15 cellular contexts compared by ENCODE assay signal in genomic region chr18:50870138-50870845, GRCh38. TPM values are rescaled to one million over a fixed set of nuclear protein-coding genes. Genes with fewer than 3 reads are reported as not detected.
A peak's percentile ranks its signal among the peaks of the same experiment; 100 is the strongest.
DNase-seq lines count a peak whose midpoint lies in the region; ATAC-seq, FAIRE-seq and TF ChIP-seq lines count a peak whose summit lies in the region.
"Had no signal": no experiment of that assay in that cellular context is flagged by ENCODE, and none has a peak within 500 bp of the region (broad histone marks: within the 10 kb centered on the region; RNA-seq: fewer than 3 reads in every experiment).

No MANE protein-coding gene starts in this region.

- no peak overlapping the region for H3K18ac ChIP-seq in trophoblast cell (ENCODE audit: low read length)
- no peak overlapping the region for H3K18ac ChIP-seq in H9 (ENCODE audit: insufficient read length, low read depth, low read length)

- H2AFZ ChIP-seq in PC-9 (no peak overlapping the region), endothelial cell of umbilical vein (ENCODE audit: low read depth, low read length) (no peak overlapping the region), trophoblast cell (ENCODE audit: insufficient read depth, low read length, poor library complexity) (no peak overlapping the region), H9 (ENCODE audit: low read length) (no peak overlapping the region)

- DNase-seq in ELR (ENCODE audit: low read depth) (peak; percentile 87), PC-9 (peak; percentile 55 to 96), endothelial cell of umbilical vein (ENCODE audit: low read depth, low spot score) (peak; percentile 20), trophoblast cell (peak; percentile 53 to 66), H9 (no peak)
- DNase-seq in stimulated activated CD4-positive, alpha-beta T cell treated with anti-CD3 and anti-CD28 coated beads, Interleukin-2, amount 100 ng/mL, for 24 hours = no peak
- DNase-seq: activated CD4-positive, CD25-positive, alpha-beta regulatory T cell; DMS153; stimulated activated CD4-positive, alpha-beta T cell treated with anti-CD3 and anti-CD28 coated beads, Interleukin-1b, Interleukin-23, amount 100 ng/mL, for 48 hours; substantia nigra had no signal

- no peaks in the 10 kb centered on the region for H3K27me3 Mint-ChIP-seq in H9 (ENCODE audit: low read depth)
- H3K27me3 Mint-ChIP-seq: dendritic cell treated with granulocyte-macrophage colony-stimulating factor and Interleukin-4, amounts not matched to agents 40 ng/mL and 50 ng/mL, for 4 days had no signal

- no peak overlapping the region for H4K12ac ChIP-seq in trophoblast cell (ENCODE audit: low read depth, low read length)

- H3K27ac ChIP-seq in PC-9 (peak overlapping the region; percentile 83), endothelial cell of umbilical vein (ENCODE audit: insufficient read depth, low read depth, low read length) (no peak overlapping the region), trophoblast cell (ENCODE audit: low read depth, low read length) (no peak overlapping the region), H9 (ENCODE audit: insufficient read length, low read depth, low read length) (no peak overlapping the region)

- peaks cover 35% of the 10 kb centered on the region for H3K4me1 ChIP-seq in PC-9 (replicated peaks; ENCODE audit: insufficient read depth)
- H3K4me1 ChIP-seq in endothelial cell of umbilical vein (ENCODE audit: control insufficient read depth, extremely low read depth, insufficient read depth, low read length) = peaks cover 3% of the 10 kb centered on the region
- H3K4me1 ChIP-seq in trophoblast cell (ENCODE audit: control insufficient read depth in 1 of 2, insufficient read depth in 2 of 2, low read length in 2 of 2) = no peaks in the 10 kb centered on the region
- no peaks in the 10 kb centered on the region for H3K4me1 ChIP-seq in H9 (ENCODE audit: insufficient read depth, low read length)

- no peak overlapping the region for H3K56ac ChIP-seq in H9 (ENCODE audit: insufficient read length, low read depth, low read length)

- ATAC-seq in HG02763 (IDR thresholded peaks at IDR 0.05; ENCODE audit: unreplicated experiment) = no peak
- ATAC-seq in HG03139 (IDR thresholded peaks at IDR 0.05; ENCODE audit: unreplicated experiment) = no peak

- H4K5ac ChIP-seq in H9 (ENCODE audit: insufficient read length, low read depth, low read length) = no peak overlapping the region

- BruUV-seq in PC-9 (replicated peaks; lab: Mats Ljungman, UMichigan) = no TSS peak
- BruUV-seq in endothelial cell of umbilical vein (replicated peaks; lab: Mats Ljungman, UMichigan) = no TSS peak

- no peaks in the 10 kb centered on the region for H3K9me1 ChIP-seq in endothelial cell of umbilical vein (replicated peaks; ENCODE audit: control insufficient read depth, extremely low read depth, insufficient read depth, low read length)

- no peaks in the 10 kb centered on the region for H3K9me2 ChIP-seq in PC-9 (ENCODE audit: insufficient read depth)

- H3F3A ChIP-seq in PC-9 (ENCODE audit: insufficient read depth, low read depth) = peaks cover 23% of the 10 kb centered on the region

- no peak overlapping the region for H3K4me3 ChIP-seq in PC-9
- H3K4me3 ChIP-seq in endothelial cell of umbilical vein (replicated peaks in 1 of 3; ENCODE audit: insufficient read depth in 1 of 3, low read depth in 1 of 3, low read length in 3 of 3) = no peak overlapping the region
- no peak overlapping the region for H3K4me3 ChIP-seq in trophoblast cell (ENCODE audit: low read depth, low read length)

- FAIRE-seq in endothelial cell of umbilical vein (lab: Jason Lieb, UNC) = no peak

- no peaks in the 10 kb centered on the region for H3K9me3 Mint-ChIP-seq in H9
- H3K9me3 Mint-ChIP-seq: activated T-helper 1 cell treated with anti-CD3 and anti-CD28 coated beads, Interleukin-12 subunit alpha, Interleukin-12 subunit beta, Interleukin-2, Interleukin-4 antibody, amounts not matched to agents 30 ng/mL and 10 ng/mL and 1 ng/mL, durations not matched to agents 14 hours and 24 hours and 36 hours; dendritic cell treated with granulocyte-macrophage colony-stimulating factor and Interleukin-4, amounts not matched to agents 40 ng/mL and 50 ng/mL, for 4 days had no signal

- TF ChIP-seq CTCF in PC-9 (conservative IDR thresholded peaks at IDR 0.05) (no peak), endothelial cell of umbilical vein (IDR thresholded peaks at IDR 0.05; ENCODE audit: extremely low read depth in 1 of 2, insufficient read depth in 1 of 2, low read depth in 1 of 2, low read length in 2 of 2) (no peak), H9 (conservative IDR thresholded peaks at IDR 0.05) (no peak)

- no peak overlapping the region for H2BK20ac ChIP-seq in H9 (ENCODE audit: low read depth, low read length, poor library complexity, severe bottlenecking)

- no peak overlapping the region for H3K23ac ChIP-seq in trophoblast cell (ENCODE audit: low read length)
- H3K23ac ChIP-seq in H9 (ENCODE audit: insufficient read length, low read depth, low read length) = no peak overlapping the region

- dilution Hi-C loops in endothelial cell of umbilical vein (cut with MboI; ENCODE audit: extremely low pct_ligation_motif_present, low sequenced_read_pairs) = no loop called here

- no CpG with 5 or more reads among the region's 7 CpGs for WGBS in trophoblast cell (ENCODE audit: extremely low coverage, insufficient coverage, insufficient read length)
- WGBS in H9 (ENCODE audit: extremely low coverage, insufficient read length, low lambda C conversion rate) = no CpG with 5 or more reads among the region's 7 CpGs

- H3K9ac ChIP-seq in endothelial cell of umbilical vein (replicated peaks; ENCODE audit: extremely low read depth, insufficient read depth, low read length) (no peak overlapping the region), trophoblast cell (ENCODE audit: low read length) (no peak overlapping the region), H9 (ENCODE audit: extremely low read depth, insufficient read length, low read length) (no peak overlapping the region)

- H3K79me2 ChIP-seq in PC-9 (ENCODE audit: low read depth) (no peaks in the 10 kb centered on the region), endothelial cell of umbilical vein (ENCODE audit: control insufficient read depth, insufficient read depth, low read length) (no peaks in the 10 kb centered on the region), trophoblast cell (ENCODE audit: control insufficient read depth, insufficient read depth, low read length, poor library complexity) (no peaks in the 10 kb centered on the region), H9 (ENCODE audit: insufficient read depth, low read length) (no peaks in the 10 kb centered on the region)

- POLR2A ChIA-PET in PC-9 (lab: Charles Lee; ENCODE audit: unreplicated experiment) = interaction anchor here (0.5 kb wide), 1 partner anchor 181 kb away, joined by 3 read pairs; no protein-coding TSS in a partner anchor
- POLR2A ChIA-PET in endothelial cell of umbilical vein (lab: Charles Lee) = interaction anchor here (1.0 kb wide), 1 partner anchor 8 kb away, joined by 3 read pairs; the partner anchor contains the start of gene ME2

- H4K91ac ChIP-seq in trophoblast cell (ENCODE audit: low read depth, low read length) (no peak overlapping the region), H9 (ENCODE audit: insufficient read length, low read depth, low read length) (no peak overlapping the region)

- H2AK5ac ChIP-seq in trophoblast cell (ENCODE audit: low read length) (no peak overlapping the region), H9 (ENCODE audit: insufficient read length, low read length) (no peak overlapping the region)

- H3K36me3 ChIP-seq in PC-9 (ENCODE audit: low read depth) (no peaks in the 10 kb centered on the region), endothelial cell of umbilical vein (ENCODE audit: control insufficient read depth in 2 of 2, extremely low read depth in 1 of 2, insufficient read depth in 2 of 2, low read length in 2 of 2) (no peaks in the 10 kb centered on the region), trophoblast cell (ENCODE audit: control insufficient read depth in 1 of 2, insufficient read depth in 2 of 2, low read length in 2 of 2) (no peaks in the 10 kb centered on the region)

- no peak overlapping the region for H3K4ac ChIP-seq in trophoblast cell (ENCODE audit: low read depth, low read length)
- no peak overlapping the region for H3K4ac ChIP-seq in H9 (ENCODE audit: low read depth, low read length)

- no peak overlapping the region for H3K27ac Mint-ChIP-seq in H9
- H3K27ac Mint-ChIP-seq: activated T-helper 1 cell treated with anti-CD3 and anti-CD28 coated beads, Interleukin-12 subunit alpha, Interleukin-12 subunit beta, Interleukin-2, Interleukin-4 antibody, amounts not matched to agents 30 ng/mL and 10 ng/mL and 1 ng/mL, durations not matched to agents 14 hours and 24 hours and 36 hours; dendritic cell treated with granulocyte-macrophage colony-stimulating factor and Interleukin-4, amounts not matched to agents 40 ng/mL and 50 ng/mL, for 4 days had no signal

- no peak overlapping the region for H2BK12ac ChIP-seq in trophoblast cell (ENCODE audit: low read length)
- no peak overlapping the region for H2BK12ac ChIP-seq in H9 (ENCODE audit: insufficient read length, low read depth, low read length)

- H3K9me3 ChIP-seq in PC-9 (ENCODE audit: insufficient read depth, low read depth) (no peaks in the 10 kb centered on the region), endothelial cell of umbilical vein (replicated peaks; ENCODE audit: control insufficient read depth, insufficient read depth, low read length) (no peaks in the 10 kb centered on the region), trophoblast cell (ENCODE audit: insufficient read depth, low read depth, low read length) (no peaks in the 10 kb centered on the region), H9 (ENCODE audit: control insufficient read depth, low read depth, low read length) (no peaks in the 10 kb centered on the region)

- H3K4me2 ChIP-seq in PC-9 = peak overlapping the region; percentile 60; the same call in 1 of the 2 replicates
- no peak overlapping the region for H3K4me2 ChIP-seq in endothelial cell of umbilical vein (ENCODE audit: insufficient read depth, low read length)
- H3K4me2 ChIP-seq in trophoblast cell (ENCODE audit: low read length) = no peak overlapping the region
- no peak overlapping the region for H3K4me2 ChIP-seq in H9 (ENCODE audit: insufficient read depth, insufficient read length, low read length)

- H2BK120ac ChIP-seq in trophoblast cell (ENCODE audit: insufficient read depth, low read length, poor library complexity) = no peak overlapping the region
- no peak overlapping the region for H2BK120ac ChIP-seq in H9 (ENCODE audit: low read depth, low read length, poor library complexity, severe bottlenecking)

- intact Hi-C loops in PC-9 (cut with micrococcal nuclease; ENCODE audit: unreplicated experiment) (no loop called here), endothelial cell of umbilical vein (cut with micrococcal nuclease) (no loop called here)

- H4K8ac ChIP-seq in trophoblast cell (ENCODE audit: low read depth, low read length) = no peak overlapping the region
- no peak overlapping the region for H4K8ac ChIP-seq in H9 (replicated peaks; ENCODE audit: insufficient read length, low read depth, low read length)

- H3K36me3 Mint-ChIP-seq in H9 (ENCODE audit: insufficient read depth in 1 of 3, low read depth in 3 of 3) = no peaks in the 10 kb centered on the region

- H2BK5ac ChIP-seq in trophoblast cell (ENCODE audit: low read depth, low read length, poor library complexity) (no peak overlapping the region), H9 (ENCODE audit: insufficient read length, low read length) (no peak overlapping the region)

- no peak overlapping the region for H3K14ac ChIP-seq in trophoblast cell (ENCODE audit: low read length)
- no peak overlapping the region for H3K14ac ChIP-seq in H9 (ENCODE audit: insufficient read depth, low read length)

- CTCF ChIA-PET in PC-9 (lab: Charles Lee) (no interaction called here), endothelial cell of umbilical vein (lab: Charles Lee) (interaction anchor here (0.7 to 2.7 kb wide), 4 partner anchors 8 to 327 kb away, joined by 3 to 13 read pairs (median 4); partner anchors contain the start of genes ME2 and MEX3C)

- no peaks in the 10 kb centered on the region for H3K23me2 ChIP-seq in H9 (ENCODE audit: insufficient read length, low read depth, low read length, poor library complexity, severe bottlenecking)

- no peaks in the 10 kb centered on the region for H3K27me3 ChIP-seq in PC-9 (ENCODE audit: insufficient read depth, low read depth)
- H3K27me3 ChIP-seq in endothelial cell of umbilical vein (ENCODE audit: control insufficient read depth in 2 of 2, insufficient read depth in 2 of 2, low read length in 2 of 2) = peaks cover 0 to 3% of the 10 kb centered on the region in 2 experiments
- H3K27me3 ChIP-seq in trophoblast cell (ENCODE audit: insufficient read depth, low read length) = no peaks in the 10 kb centered on the region
- no peaks in the 10 kb centered on the region for H3K27me3 ChIP-seq in H9 (ENCODE audit: insufficient read depth, low read length)

- peaks cover 9 to 11% of the 10 kb centered on the region in 2 experiments for H3K4me1 Mint-ChIP-seq in H9

- no peak overlapping the region for H2BK15ac ChIP-seq in H9 (ENCODE audit: low read depth, low read length)

- TF ChIP-seq POLR2A in endothelial cell of umbilical vein (IDR thresholded peaks at IDR 0.05; ENCODE audit: low read depth, low read length) = no peak

- H3K79me1 ChIP-seq in trophoblast cell (ENCODE audit: low read length) (no peaks in the 10 kb centered on the region), H9 (ENCODE audit: insufficient read depth, low read depth, low read length, poor library complexity, severe bottlenecking) (no peaks in the 10 kb centered on the region)

- H4K20me1 ChIP-seq in PC-9 (ENCODE audit: insufficient read depth) (no peaks in the 10 kb centered on the region), endothelial cell of umbilical vein (replicated peaks; ENCODE audit: control insufficient read depth, extremely low read depth, insufficient read depth, low read length) (no peaks in the 10 kb centered on the region), H9 (ENCODE audit: control insufficient read depth, insufficient read depth, insufficient read length) (no peaks in the 10 kb centered on the region)

- no peak overlapping the region for H3T11ph ChIP-seq in H9 (ENCODE audit: low read length)

- H3K4me3 Mint-ChIP-seq in H9 = no peak overlapping the region
- H3K4me3 Mint-ChIP-seq: activated T-helper 1 cell treated with anti-CD3 and anti-CD28 coated beads, Interleukin-12 subunit alpha, Interleukin-12 subunit beta, Interleukin-2, Interleukin-4 antibody, amounts not matched to agents 30 ng/mL and 10 ng/mL and 1 ng/mL, durations not matched to agents 14 hours and 24 hours and 36 hours; dendritic cell treated with granulocyte-macrophage colony-stimulating factor and Interleukin-4, amounts not matched to agents 40 ng/mL and 50 ng/mL, for 4 days had no signal

RNA-seq across cellular contexts. Expression of gene ME2, which starts 8.6 kb away (rescaled TPM):
- total RNA-seq in PC-9 (2021) (24.6 and 27.9 TPM in 2 replicates), endothelial cell of umbilical vein (39.6 and 42.4 TPM in 2 replicates), H9 (2021) (46.4 and 49.4 TPM in 2 replicates)
- polyA plus RNA-seq in endothelial cell of umbilical vein = 24.0 and 28.6 TPM in 2 replicates
- 29.8 and 30.8 TPM in 2 replicates for polyA plus RNA-seq in endothelial cell of umbilical vein (2011; cell fraction: cytosol; rRNA removed)
- 28.6 and 36.2 TPM in 2 replicates for polyA plus RNA-seq in endothelial cell of umbilical vein (2011; cell fraction: nucleus; rRNA removed)
- polyA plus RNA-seq in endothelial cell of umbilical vein (2012) = 40.7 and 49.9 TPM in 2 replicates
- polyA minus RNA-seq in endothelial cell of umbilical vein = 31.0 and 38.9 TPM in 2 replicates
- 11.7 TPM for polyA minus RNA-seq in endothelial cell of umbilical vein (2011; cell fraction: cytosol; rRNA and poly(A)+ RNA removed)
- 15.6 and 21.0 TPM in 2 replicates for polyA minus RNA-seq in endothelial cell of umbilical vein (2011; cell fraction: nucleus; rRNA and poly(A)+ RNA removed)
- polyA plus RNA-seq in trophoblast cell (2013) = 16.4 and 16.9 TPM in 2 replicates

RNA-seq across cellular contexts. Expression of gene MRO, which starts 50.5 kb away (rescaled TPM):
- total RNA-seq in PC-9 (2021) (not detected in 2 replicates), endothelial cell of umbilical vein (not detected in 2 replicates), H9 (2021) (0.57 and 0.72 TPM in 2 replicates)
- not detected in 2 replicates for polyA plus RNA-seq in endothelial cell of umbilical vein
- not detected in 2 replicates for polyA plus RNA-seq in endothelial cell of umbilical vein (2011; cell fraction: cytosol; rRNA removed)
- polyA plus RNA-seq in endothelial cell of umbilical vein (2011; cell fraction: nucleus; rRNA removed) = not detected in 2 replicates
- polyA plus RNA-seq in endothelial cell of umbilical vein (2012) = not detected in 2 replicates
- not detected in 2 replicates for polyA minus RNA-seq in endothelial cell of umbilical vein
- 0.72 TPM for polyA minus RNA-seq in endothelial cell of umbilical vein (2011; cell fraction: cytosol; rRNA and poly(A)+ RNA removed)
- polyA minus RNA-seq in endothelial cell of umbilical vein (2011; cell fraction: nucleus; rRNA and poly(A)+ RNA removed) = not detected in 2 replicates
- 0.03 and 0.07 TPM in 2 replicates for polyA plus RNA-seq in trophoblast cell (2013)
- total RNA-seq: activated T-helper 1 cell treated with anti-CD3 and anti-CD28 coated beads, Interleukin-12 subunit alpha, Interleukin-12 subunit beta, Interleukin-2, Interleukin-4 antibody, amounts not matched to agents 30 ng/mL and 10 ng/mL and 1 ng/mL, durations not matched to agents 14 hours and 24 hours and 36 hours had no signal
- polyA plus RNA-seq: neural cell had no signal

Comparison
In these comparisons a context has a peak if more than half of its experiments do, and no peak if none do; other contexts are left out.
1. DNase-seq: peak in ELR (single experiment), PC-9 (2 of 2), endothelial cell of umbilical vein (single experiment) and trophoblast cell (2 of 2); none in H9 (single experiment) and stimulated activated CD4-positive, alpha-beta T cell treated with anti-CD3 and anti-CD28 coated beads, Interleukin-2, amount 100 ng/mL, for 24 hours (0 of 2).